Comparison of ENCODE assay signal across 8 cellular contexts in genomic region chr18:70931942-70932814, GRCh38.
A peak's percentile ranks its signal among the peaks of the same experiment; 100 is the strongest.
DNase-seq lines count a peak whose midpoint lies in the region; ATAC-seq and TF ChIP-seq lines count a peak whose summit lies in the region.

No MANE protein-coding gene starts in this region.

- no peak overlapping the region for H3K27ac Mint-ChIP-seq in activated naive CD4-positive, alpha-beta T cell treated with anti-CD3 and anti-CD28 coated beads, Interleukin-2, amount 10 ng/mL, durations not matched to agents 7 days and 5 days
- H3K27ac Mint-ChIP-seq in activated T-cell treated with anti-CD3 and anti-CD28 coated beads, Interleukin-2, amount 50 U/mL, for 24 hours: no peak overlapping the region

- no peaks in the 10 kb centered on the region for H3K36me3 ChIP-seq in cardiac muscle cell
- no peaks in the 10 kb centered on the region for H3K36me3 ChIP-seq in right lobe of liver

- intact Hi-C loops in Right ventricle myocardium inferior (cut with DNase I) (no loop called here), right lobe of liver (cut with DNase I) (no loop called here)

- 33% methylated on average over 7 of the region's 7 CpGs for WGBS in right lobe of liver (ENCODE audit: insufficient coverage, low coverage, low lambda C conversion rate, missing lambda C conversion rate)

- no peak overlapping the region for H3K4me3 ChIP-seq in cardiac muscle cell
- H3K4me3 ChIP-seq in astrocyte of the spinal cord (ENCODE audit: low read depth, low read length): no peak overlapping the region
- H3K4me3 ChIP-seq in right lobe of liver: no peak overlapping the region

- H3K9me3 Mint-ChIP-seq in activated naive CD4-positive, alpha-beta T cell treated with anti-CD3 and anti-CD28 coated beads, Interleukin-2, amount 10 ng/mL, durations not matched to agents 7 days and 5 days: no peaks in the 10 kb centered on the region
- H3K9me3 Mint-ChIP-seq in activated T-cell treated with anti-CD3 and anti-CD28 coated beads, Interleukin-2, amount 50 U/mL, for 24 hours: no peaks in the 10 kb centered on the region

- TF ChIP-seq POLR2A in right lobe of liver (IDR thresholded peaks at IDR 0.05): no peak

- peak; percentile 48 to 71 for DNase-seq in cardiac muscle cell (ENCODE audit: low read depth in 1 of 2, low spot score in 1 of 2)
- DNase-seq in Right ventricle myocardium inferior (ENCODE audit: missing footprints): no peak
- peak; percentile 31 for DNase-seq in NCI-H1436 (lab: John Stamatoyannopoulos, UW)
- peak; percentile 50 for DNase-seq in astrocyte of the spinal cord (ENCODE audit: low read depth, low spot score)
- no peak for DNase-seq in right lobe of liver
- DNase-seq in activated naive CD4-positive, alpha-beta T cell treated with anti-CD3 and anti-CD28 coated beads, Interleukin-2, amount 10 ng/mL, durations not matched to agents 7 days and 5 days: no peak
- no peak for DNase-seq in activated T-cell treated with anti-CD3 and anti-CD28 coated beads, Interleukin-2, amount 50 U/mL, for 24 hours
- DNase-seq in NCI-H526 treated with DMSO at 0.1 percent for 48 hours (lab: John Stamatoyannopoulos, UW): no peak

- no peak for ATAC-seq in Right ventricle myocardium inferior
- ATAC-seq in right lobe of liver: peak in 3 of 4 donors; percentile 39 to 49 (median 45)

- H3K27me3 ChIP-seq in cardiac muscle cell: no peaks in the 10 kb centered on the region
- no peaks in the 10 kb centered on the region for H3K27me3 ChIP-seq in right lobe of liver

- CTCF ChIA-PET in activated naive CD4-positive, alpha-beta T cell treated with anti-CD3 and anti-CD28 coated beads, Interleukin-2, amount 10 ng/mL, durations not matched to agents 7 days and 5 days (lab: Charles Lee): no interaction called here

- H3K4me1 ChIP-seq in cardiac muscle cell (ENCODE audit: low read depth) (no peaks in the 10 kb centered on the region), right lobe of liver (no peaks in the 10 kb centered on the region)

- H3K36me3 Mint-ChIP-seq in activated naive CD4-positive, alpha-beta T cell treated with anti-CD3 and anti-CD28 coated beads, Interleukin-2, amount 10 ng/mL, durations not matched to agents 7 days and 5 days: no peaks in the 10 kb centered on the region
- H3K36me3 Mint-ChIP-seq in activated T-cell treated with anti-CD3 and anti-CD28 coated beads, Interleukin-2, amount 50 U/mL, for 24 hours (ENCODE audit: low read depth): no peaks in the 10 kb centered on the region

- H3K9me3 ChIP-seq in cardiac muscle cell (ENCODE audit: low read depth) (no peaks in the 10 kb centered on the region), right lobe of liver (no peaks in the 10 kb centered on the region)

- in situ Hi-C loops in astrocyte of the spinal cord (cut with HindIII; ENCODE audit: low sequenced_read_pairs): no loop called here

- no peak overlapping the region for H3K4me3 Mint-ChIP-seq in activated naive CD4-positive, alpha-beta T cell treated with anti-CD3 and anti-CD28 coated beads, Interleukin-2, amount 10 ng/mL, durations not matched to agents 7 days and 5 days
- no peak overlapping the region for H3K4me3 Mint-ChIP-seq in activated T-cell treated with anti-CD3 and anti-CD28 coated beads, Interleukin-2, amount 50 U/mL, for 24 hours

- no peaks in the 10 kb centered on the region for H3K27me3 Mint-ChIP-seq in activated naive CD4-positive, alpha-beta T cell treated with anti-CD3 and anti-CD28 coated beads, Interleukin-2, amount 10 ng/mL, durations not matched to agents 7 days and 5 days
- no peaks in the 10 kb centered on the region for H3K27me3 Mint-ChIP-seq in activated T-cell treated with anti-CD3 and anti-CD28 coated beads, Interleukin-2, amount 50 U/mL, for 24 hours

- H3K27ac ChIP-seq in cardiac muscle cell: no peak overlapping the region
- no peak overlapping the region for H3K27ac ChIP-seq in right lobe of liver

- no peaks in the 10 kb centered on the region for H3K4me1 Mint-ChIP-seq in activated naive CD4-positive, alpha-beta T cell treated with anti-CD3 and anti-CD28 coated beads, Interleukin-2, amount 10 ng/mL, durations not matched to agents 7 days and 5 days
- peaks cover 7% of the 10 kb centered on the region for H3K4me1 Mint-ChIP-seq in activated T-cell treated with anti-CD3 and anti-CD28 coated beads, Interleukin-2, amount 50 U/mL, for 24 hours (ENCODE audit: low read depth)

- TF ChIP-seq CTCF in cardiac muscle cell (IDR thresholded peaks at IDR 0.05; ENCODE audit: low read depth, low read length): peak; percentile 66
- peak; percentile 58 for TF ChIP-seq CTCF in astrocyte of the spinal cord (IDR thresholded peaks at IDR 0.05; ENCODE audit: low read depth, low read length)
- peak; percentile 37 to 62 (median 58) for TF ChIP-seq CTCF in right lobe of liver (IDR thresholded peaks at IDR 0.05)

Comparison
In these comparisons a context has a peak if more than half of its experiments do, and no peak if none do; other contexts are left out.
1. DNase-seq: peak in cardiac muscle cell (2 of 2), NCI-H1436 (single experiment) and astrocyte of the spinal cord (single experiment); none in Right ventricle myocardium inferior (single experiment), right lobe of liver (0 of 3), activated naive CD4-positive, alpha-beta T cell treated with anti-CD3 and anti-CD28 coated beads, Interleukin-2, amount 10 ng/mL, durations not matched to agents 7 days and 5 days (single experiment), activated T-cell treated with anti-CD3 and anti-CD28 coated beads, Interleukin-2, amount 50 U/mL, for 24 hours (single experiment) and NCI-H526 treated with DMSO at 0.1 percent for 48 hours (single experiment).
2. Peak in every context shown above with its lines, with median percentiles within 50 percentile points of each other: CTCF ChIP-seq.